ENCODE assay signal across 11 cellular contexts in genomic region chr6:163356324-163356723, GRCh38. TPM values are rescaled to one million over a fixed set of nuclear protein-coding genes. Genes with fewer than 3 reads are reported as not detected.
DNase-seq lines count a peak whose midpoint lies in the region; ATAC-seq and TF ChIP-seq lines count a peak whose summit lies in the region.
"Had no signal": no experiment of that assay in that cellular context is flagged by ENCODE, and none has a peak within 500 bp of the region (broad histone marks: within the 10 kb centered on the region; RNA-seq: fewer than 3 reads in every experiment).

No MANE protein-coding gene starts in this region.

- no peak for TF ChIP-seq CTCF in activated CD8-positive, alpha-beta T cell treated with anti-CD3 and anti-CD28 coated beads for 36 hours (IDR thresholded peaks at IDR 0.05)
- TF ChIP-seq CTCF in colonic mucosa (IDR thresholded peaks at IDR 0.05) (no peak), lung (IDR thresholded peaks at IDR 0.05; ENCODE audit: control extremely low read depth, extremely low read depth) (no peak), transverse colon (IDR thresholded peaks at IDR 0.05) (no peak), uterus (IDR thresholded peaks at IDR 0.05) (no peak)

- H3K27ac ChIP-seq in colonic mucosa, result peak overlapping the region; percentile 40
- H3K27ac ChIP-seq in lung (ENCODE audit: low read depth in 1 of 2, low read length in 1 of 2), result peak overlapping the region; percentile 57 to 75
- peak overlapping the region; percentile 53 to 67 (median 63) for H3K27ac ChIP-seq in transverse colon
- no peak overlapping the region for H3K27ac ChIP-seq in uterus

- peaks cover 2% of the 10 kb centered on the region for H3K27me3 Mint-ChIP-seq in activated CD8-positive, alpha-beta T cell treated with anti-CD3 and anti-CD28 coated beads for 36 hours
- H3K27me3 Mint-ChIP-seq in activated CD8-positive, alpha-beta T cell treated with anti-CD3 and anti-CD28 coated beads, Interleukin-2, amount 10 ng/mL, durations not matched to agents 7 days and 5 days (ENCODE audit: low read depth), result no peaks in the 10 kb centered on the region

- H3K4me3 ChIP-seq in colonic mucosa (no peak overlapping the region), lung (no peak overlapping the region), transverse colon (no peak overlapping the region), uterus (no peak overlapping the region)

- H3K4me3 Mint-ChIP-seq in activated CD8-positive, alpha-beta T cell treated with anti-CD3 and anti-CD28 coated beads for 36 hours, result no peak overlapping the region
- H3K4me3 Mint-ChIP-seq in activated CD8-positive, alpha-beta T cell treated with anti-CD3 and anti-CD28 coated beads, Interleukin-2, amount 10 ng/mL, durations not matched to agents 7 days and 5 days, result no peak overlapping the region
- H3K4me3 Mint-ChIP-seq: activated naive CD8-positive, alpha-beta T cell had no signal

- CTCF ChIA-PET in activated CD8-positive, alpha-beta T cell treated with anti-CD3 and anti-CD28 coated beads for 36 hours (lab: Charles Lee), result interaction anchor here (1.4 kb wide), 1 partner anchor 36 kb away, joined by 3 read pairs; no protein-coding TSS in a partner anchor
- CTCF ChIA-PET in activated CD8-positive, alpha-beta T cell treated with anti-CD3 and anti-CD28 coated beads, Interleukin-2, amount 10 ng/mL, durations not matched to agents 7 days and 5 days (lab: Charles Lee), result no interaction called here

- no peak for TF ChIP-seq EP300 in transverse colon (IDR thresholded peaks at IDR 0.05; ENCODE audit: low read depth)

- ATAC-seq in activated CD8-positive, alpha-beta T cell treated with anti-CD3 and anti-CD28 coated beads for 36 hours, result peak; percentile 24
- no peak for ATAC-seq in activated CD8-positive, alpha-beta T cell treated with anti-CD3 and anti-CD28 coated beads, Interleukin-2, amount 10 ng/mL, durations not matched to agents 7 days and 5 days
- peak; percentile 63 for ATAC-seq in lung (ENCODE audit: insufficient read depth, low FRiP score)
- no peak for ATAC-seq in GM21717 (IDR thresholded peaks at IDR 0.05; ENCODE audit: unreplicated experiment)
- ATAC-seq in GM21447 (IDR thresholded peaks at IDR 0.05; ENCODE audit: unreplicated experiment), result no peak

- no peaks in the 10 kb centered on the region for H3K36me3 Mint-ChIP-seq in activated CD8-positive, alpha-beta T cell treated with anti-CD3 and anti-CD28 coated beads for 36 hours (ENCODE audit: low read depth)
- H3K36me3 Mint-ChIP-seq in activated CD8-positive, alpha-beta T cell treated with anti-CD3 and anti-CD28 coated beads, Interleukin-2, amount 10 ng/mL, durations not matched to agents 7 days and 5 days (ENCODE audit: low read depth), result no peaks in the 10 kb centered on the region
- H3K36me3 Mint-ChIP-seq: activated naive CD8-positive, alpha-beta T cell had no signal

- H3K27me3 ChIP-seq in colonic mucosa (no peaks in the 10 kb centered on the region), lung (ENCODE audit: control insufficient read depth, insufficient read depth) (no peaks in the 10 kb centered on the region), transverse colon (no peaks in the 10 kb centered on the region), uterus (no peaks in the 10 kb centered on the region)
- H3K27me3 ChIP-seq: neutrophil had no signal

- H3K36me3 ChIP-seq in colonic mucosa, result no peaks in the 10 kb centered on the region
- no peaks in the 10 kb centered on the region for H3K36me3 ChIP-seq in lung (ENCODE audit: control insufficient read depth in 2 of 2, insufficient read depth in 2 of 2, low read length in 2 of 2)
- H3K36me3 ChIP-seq in transverse colon, result no peaks in the 10 kb centered on the region
- H3K36me3 ChIP-seq in uterus, result no peaks in the 10 kb centered on the region
- H3K36me3 ChIP-seq: neutrophil had no signal

- WGBS in lung, 2 donors, result 37 to 48% methylated on average over 13 of the region's 13 CpGs
- WGBS in transverse colon (ENCODE audit: low coverage in 1 of 2), 2 donors, result 44 to 50% methylated on average over 2 to 13 of the region's 13 CpGs

- H3K4me1 ChIP-seq in colonic mucosa (no peaks in the 10 kb centered on the region), lung (ENCODE audit: control insufficient read depth in 2 of 2, insufficient read depth in 2 of 2, low read length in 2 of 2) (peaks cover 3 to 5% of the 10 kb centered on the region in 2 donors), transverse colon (peaks cover 0 to 3% (median 0%) of the 10 kb centered on the region in 4 donors), uterus (no peaks in the 10 kb centered on the region)

- DNase-seq in activated CD8-positive, alpha-beta T cell treated with anti-CD3 and anti-CD28 coated beads for 36 hours, result peak; percentile 4
- DNase-seq in activated CD8-positive, alpha-beta T cell treated with anti-CD3 and anti-CD28 coated beads, Interleukin-2, amount 10 ng/mL, durations not matched to agents 7 days and 5 days, result no peak
- DNase-seq in colonic mucosa (peak; percentile 21), lung (ENCODE audit: low spot score) (no peak), transverse colon (no peak), uterus (no peak)
- DNase-seq: NCI-H524 treated with DMSO at 0.1 percent for 48 hours had no signal

- H3K4me1 Mint-ChIP-seq in activated CD8-positive, alpha-beta T cell treated with anti-CD3 and anti-CD28 coated beads for 36 hours (ENCODE audit: low read depth), result no peaks in the 10 kb centered on the region
- no peaks in the 10 kb centered on the region for H3K4me1 Mint-ChIP-seq in activated CD8-positive, alpha-beta T cell treated with anti-CD3 and anti-CD28 coated beads, Interleukin-2, amount 10 ng/mL, durations not matched to agents 7 days and 5 days (ENCODE audit: low read depth)

- no peak overlapping the region for H3K9ac ChIP-seq in colonic mucosa (ENCODE audit: low read depth in 2 of 2, low read length in 2 of 2)

- intact Hi-C loops in activated CD8-positive, alpha-beta T cell treated with anti-CD3 and anti-CD28 coated beads for 36 hours (cut with micrococcal nuclease), result no loop called here
- intact Hi-C loops in colonic mucosa (cut with DNase I) (no loop called here), transverse colon (cut with DNase I; ENCODE audit: low total_unique reads) (no loop called here), uterus (cut with DNase I; ENCODE audit: low total_unique reads) (no loop called here)

- H3K27ac Mint-ChIP-seq in activated CD8-positive, alpha-beta T cell treated with anti-CD3 and anti-CD28 coated beads for 36 hours, result no peak overlapping the region
- no peak overlapping the region for H3K27ac Mint-ChIP-seq in activated CD8-positive, alpha-beta T cell treated with anti-CD3 and anti-CD28 coated beads, Interleukin-2, amount 10 ng/mL, durations not matched to agents 7 days and 5 days
- H3K27ac Mint-ChIP-seq: activated naive CD8-positive, alpha-beta T cell had no signal

- in situ Hi-C loops in transverse colon (cut with MboI; ENCODE audit: low pct_ligation_motif_present in 1 of 4, low pct_unique_long_range_greater_than_20kb in 1 of 4, low sequenced_read_pairs in 3 of 4), result no loop called here

- H3K9me3 Mint-ChIP-seq in activated CD8-positive, alpha-beta T cell treated with anti-CD3 and anti-CD28 coated beads for 36 hours, result no peaks in the 10 kb centered on the region
- no peaks in the 10 kb centered on the region for H3K9me3 Mint-ChIP-seq in activated CD8-positive, alpha-beta T cell treated with anti-CD3 and anti-CD28 coated beads, Interleukin-2, amount 10 ng/mL, durations not matched to agents 7 days and 5 days (ENCODE audit: insufficient read depth)

- no peak for TF ChIP-seq POLR2A in transverse colon (IDR thresholded peaks at IDR 0.05)
- no peak for TF ChIP-seq POLR2A in uterus (IDR thresholded peaks at IDR 0.05)

- POLR2A ChIA-PET in activated CD8-positive, alpha-beta T cell treated with anti-CD3 and anti-CD28 coated beads for 36 hours (lab: Charles Lee), result no interaction called here
- POLR2A ChIA-PET in activated CD8-positive, alpha-beta T cell treated with anti-CD3 and anti-CD28 coated beads, Interleukin-2, amount 10 ng/mL, durations not matched to agents 7 days and 5 days (lab: Charles Lee), result no interaction called here

- H3K9me3 ChIP-seq in colonic mucosa (no peaks in the 10 kb centered on the region), lung (ENCODE audit: control insufficient read depth in 2 of 2, insufficient read depth in 1 of 2, low read length in 1 of 2) (peaks cover 0 to 2% of the 10 kb centered on the region in 2 donors), transverse colon (no peaks in the 10 kb centered on the region), uterus (no peaks in the 10 kb centered on the region)
- H3K9me3 ChIP-seq: neutrophil had no signal

RNA-seq across cellular contexts. Expression of gene QKI, which starts 58.2 kb away (rescaled TPM):
- total RNA-seq in activated CD8-positive, alpha-beta T cell treated with anti-CD3 and anti-CD28 coated beads for 36 hours, result 10 to 100 TPM; 43.3 to 47.5 TPM
- total RNA-seq in activated CD8-positive, alpha-beta T cell treated with anti-CD3 and anti-CD28 coated beads, Interleukin-2, amount 10 ng/mL, durations not matched to agents 7 days and 5 days, result 10 to 100 TPM; 55.3 to 58.6 TPM
- total RNA-seq in colonic mucosa, result 10 to 100 TPM in 1 of 2 donors, 1 to 10 TPM in 1; 9.1 to 28.0 TPM
- 100 to 1,000 TPM; 136 to 228 TPM for total RNA-seq in lung
- 10 to 100 TPM; 20.6 to 91.1 TPM for polyA plus RNA-seq in lung
- total RNA-seq in transverse colon, result 10 to 100 TPM in 3 of 4 donors, 1 to 10 TPM in 1; 8.4 to 41.8 (median 22.7) TPM
- total RNA-seq in uterus, result 100 to 1,000 TPM in 3 of 4 donors, 10 to 100 TPM in 1; 93.5 to 213 (median 164) TPM

Comparison
In these comparisons a context has a peak if more than half of its experiments do, and no peak if none do; other contexts are left out.
1. ATAC-seq: peak in activated CD8-positive, alpha-beta T cell treated with anti-CD3 and anti-CD28 coated beads for 36 hours (single experiment) and lung (single experiment); none in activated CD8-positive, alpha-beta T cell treated with anti-CD3 and anti-CD28 coated beads, Interleukin-2, amount 10 ng/mL, durations not matched to agents 7 days and 5 days (single experiment), GM21717 (single experiment) and GM21447 (single experiment).
2. DNase-seq: peak in activated CD8-positive, alpha-beta T cell treated with anti-CD3 and anti-CD28 coated beads for 36 hours (single experiment) and colonic mucosa (single experiment); none in activated CD8-positive, alpha-beta T cell treated with anti-CD3 and anti-CD28 coated beads, Interleukin-2, amount 10 ng/mL, durations not matched to agents 7 days and 5 days (single experiment), lung (single experiment), transverse colon (single experiment) and uterus (0 of 2).
3. H3K27ac ChIP-seq: peak in colonic mucosa (single experiment), lung (2 of 2) and transverse colon (4 of 4); none in uterus (0 of 2).